Comparison of ENCODE assay signal across 16 cellular contexts in the genomic region with DNA sequence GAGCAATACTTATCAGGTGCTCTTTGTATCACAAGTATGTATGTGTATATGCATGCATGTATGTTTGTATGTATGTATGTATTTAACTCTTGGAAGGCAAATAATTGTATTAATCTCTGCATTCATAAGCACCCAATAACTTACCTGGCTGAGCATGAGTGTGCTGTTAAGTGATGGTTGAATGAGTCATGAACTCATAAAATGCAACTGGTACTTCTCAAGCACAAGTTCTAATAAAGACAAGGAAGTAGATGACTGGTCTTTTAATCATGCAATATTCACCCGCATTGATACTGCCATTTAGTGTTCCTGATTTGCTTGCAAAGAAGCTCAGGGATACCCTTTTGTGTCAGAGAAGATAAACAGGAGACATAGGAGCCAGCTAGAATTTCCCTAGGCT.
DNase-seq lines count a peak whose midpoint lies in the region; ATAC-seq and TF ChIP-seq lines count a peak whose summit lies in the region.
"Had no signal": no experiment of that assay in that cellular context is flagged by ENCODE, and none has a peak within 500 bp of the region (broad histone marks: within the 10 kb centered on the region; RNA-seq: fewer than 3 reads in every experiment).

No MANE protein-coding gene starts in this region.

- H3K27me3 ChIP-seq in left lung, result no peaks in the 10 kb centered on the region
- no peaks in the 10 kb centered on the region for H3K27me3 ChIP-seq in CD4-positive, alpha-beta memory T cell (ENCODE audit: insufficient read depth, low read length)
- H3K27me3 ChIP-seq in naive thymus-derived CD4-positive, alpha-beta T cell (ENCODE audit: control insufficient read depth in 2 of 2, insufficient read depth in 2 of 2, low read length in 2 of 2), result peaks cover 0 to 2% of the 10 kb centered on the region in 2 donors
- H3K27me3 ChIP-seq: BLaER1 treated with 17β-estradiol and CSF1 and Interleukin-3, amounts not matched to agents 10 nM and 100 nM had no signal

- peak; percentile 22 for ATAC-seq in left lung
- ATAC-seq in naive thymus-derived CD4-positive, alpha-beta T cell, result no peak
- ATAC-seq: GM23338 had no signal

- H3K4me3 Mint-ChIP-seq in CD4-positive, alpha-beta memory T cell, result no peak overlapping the region
- no peak overlapping the region for H3K4me3 Mint-ChIP-seq in naive thymus-derived CD4-positive, alpha-beta T cell
- H3K4me3 Mint-ChIP-seq: CD4-positive, CD25-positive, alpha-beta regulatory T cell; GM23338; H9 had no signal

- H3K4me1 ChIP-seq in left lung, result no peaks in the 10 kb centered on the region
- H3K4me1 ChIP-seq in CD4-positive, alpha-beta memory T cell (ENCODE audit: insufficient read depth, low read length), result no peaks in the 10 kb centered on the region
- H3K4me1 ChIP-seq in naive thymus-derived CD4-positive, alpha-beta T cell (ENCODE audit: control insufficient read depth in 2 of 2, insufficient read depth in 2 of 2, low read length in 2 of 2), result no peaks in the 10 kb centered on the region
- H3K4me1 ChIP-seq: BLaER1 treated with 17β-estradiol and CSF1 and Interleukin-3, amounts not matched to agents 10 nM and 100 nM had no signal

- no peaks in the 10 kb centered on the region for H3K36me3 Mint-ChIP-seq in CD4-positive, alpha-beta memory T cell
- no peaks in the 10 kb centered on the region for H3K36me3 Mint-ChIP-seq in naive thymus-derived CD4-positive, alpha-beta T cell
- H3K36me3 Mint-ChIP-seq: CD4-positive, CD25-positive, alpha-beta regulatory T cell had no signal

- intact Hi-C loops in left lung (cut with DNase I), result no loop called here
- intact Hi-C loops in CD4-positive, alpha-beta memory T cell (cut with micrococcal nuclease), result no loop called here
- intact Hi-C loops in naive thymus-derived CD4-positive, alpha-beta T cell (cut with micrococcal nuclease), result no loop called here

- CTCF ChIA-PET in CD4-positive, alpha-beta memory T cell (lab: Charles Lee; ENCODE audit: partially characterized antibody), result no interaction called here
- CTCF ChIA-PET in naive thymus-derived CD4-positive, alpha-beta T cell (lab: Charles Lee), result no interaction called here

- no peak overlapping the region for H3K27ac ChIP-seq in left lung
- H3K27ac ChIP-seq in CD4-positive, alpha-beta memory T cell (ENCODE audit: low read depth, low read length), result no peak overlapping the region
- H3K27ac ChIP-seq in naive thymus-derived CD4-positive, alpha-beta T cell (ENCODE audit: low read depth, low read length), result no peak overlapping the region
- H3K27ac ChIP-seq: BLaER1 treated with 17β-estradiol and CSF1 and Interleukin-3, amounts not matched to agents 10 nM and 100 nM had no signal

- H3K36me3 ChIP-seq in left lung, result no peaks in the 10 kb centered on the region
- H3K36me3 ChIP-seq in CD4-positive, alpha-beta memory T cell (ENCODE audit: insufficient read depth, low read length), result no peaks in the 10 kb centered on the region
- no peaks in the 10 kb centered on the region for H3K36me3 ChIP-seq in naive thymus-derived CD4-positive, alpha-beta T cell (ENCODE audit: control insufficient read depth in 2 of 3, insufficient read depth in 3 of 3, low read length in 3 of 3)
- H3K36me3 ChIP-seq: BLaER1 treated with 17β-estradiol and CSF1 and Interleukin-3, amounts not matched to agents 10 nM and 100 nM had no signal

- no peaks in the 10 kb centered on the region for H3K4me1 Mint-ChIP-seq in CD4-positive, alpha-beta memory T cell
- no peaks in the 10 kb centered on the region for H3K4me1 Mint-ChIP-seq in naive thymus-derived CD4-positive, alpha-beta T cell
- H3K4me1 Mint-ChIP-seq: CD4-positive, CD25-positive, alpha-beta regulatory T cell; GM23338; H9 had no signal

- TF ChIP-seq CTCF in epithelial cell of esophagus (IDR thresholded peaks at IDR 0.05; ENCODE audit: insufficient read depth, low read depth, low read length, missing control alignments), result no peak
- no peak for TF ChIP-seq CTCF in left lung (IDR thresholded peaks at IDR 0.05)

- no peak overlapping the region for H3K27ac Mint-ChIP-seq in CD4-positive, alpha-beta memory T cell
- no peak overlapping the region for H3K27ac Mint-ChIP-seq in naive thymus-derived CD4-positive, alpha-beta T cell
- H3K27ac Mint-ChIP-seq: CD4-positive, CD25-positive, alpha-beta regulatory T cell; GM23338; H9 had no signal

- POLR2A ChIA-PET in CD4-positive, alpha-beta memory T cell (lab: Charles Lee; ENCODE audit: partially characterized antibody), result no interaction called here
- POLR2A ChIA-PET in naive thymus-derived CD4-positive, alpha-beta T cell (lab: Charles Lee), result no interaction called here

- peaks cover 3 to 5% of the 10 kb centered on the region in 2 donors for H3K27me3 Mint-ChIP-seq in CD4-positive, alpha-beta memory T cell
- peaks cover 0 to 27% (median 18%) of the 10 kb centered on the region in 5 donors for H3K27me3 Mint-ChIP-seq in naive thymus-derived CD4-positive, alpha-beta T cell
- H3K27me3 Mint-ChIP-seq: CD4-positive, CD25-positive, alpha-beta regulatory T cell had no signal

- H3K9me3 ChIP-seq in left lung, result no peaks in the 10 kb centered on the region
- no peaks in the 10 kb centered on the region for H3K9me3 ChIP-seq in CD4-positive, alpha-beta memory T cell (ENCODE audit: control insufficient read depth in 1 of 2, low read length in 2 of 2)
- no peaks in the 10 kb centered on the region for H3K9me3 ChIP-seq in naive thymus-derived CD4-positive, alpha-beta T cell (ENCODE audit: control insufficient read depth in 2 of 3, low read length in 3 of 3)
- H3K9me3 ChIP-seq: BLaER1 treated with 17β-estradiol and CSF1 and Interleukin-3, amounts not matched to agents 10 nM and 100 nM had no signal

- DNase-seq in DMS53 treated with DMSO at 0.1 percent for 48 hours (lab: John Stamatoyannopoulos, UW; ENCODE audit: unreplicated experiment), result peak; percentile 40
- DNase-seq in LoVo (ENCODE audit: low spot score), result peak; percentile 5
- DNase-seq in epithelial cell of esophagus (ENCODE audit: low read depth), result peak; percentile 69
- no peak for DNase-seq in left lung
- no peak for DNase-seq in SIG-M5 (lab: John Stamatoyannopoulos, UW)
- no peak for DNase-seq in CD4-positive, alpha-beta memory T cell
- DNase-seq in naive thymus-derived CD4-positive, alpha-beta T cell, result no peak
- DNase-seq: ACHN; Calu3; CD4-positive, CD25-positive, alpha-beta regulatory T cell; DMS 273 treated with DMSO at 0.1 percent for 48 hours; DMS79 treated with DMSO at 0.1 percent for 48 hours; EL; H9 had no signal

- H3K4me3 ChIP-seq in epithelial cell of esophagus (ENCODE audit: low read length), result no peak overlapping the region
- no peak overlapping the region for H3K4me3 ChIP-seq in left lung
- H3K4me3 ChIP-seq in CD4-positive, alpha-beta memory T cell (ENCODE audit: low read length in 2 of 2), result no peak overlapping the region
- H3K4me3 ChIP-seq in naive thymus-derived CD4-positive, alpha-beta T cell (ENCODE audit: low read length), result no peak overlapping the region
- H3K4me3 ChIP-seq: BLaER1 treated with 17β-estradiol and CSF1 and Interleukin-3, amounts not matched to agents 10 nM and 100 nM; GM23338 had no signal

- peaks cover 0 to 1% (median 0%) of the 10 kb centered on the region in 8 donors for H3K9me3 Mint-ChIP-seq in CD4-positive, alpha-beta memory T cell
- peaks cover 0 to 3% (median 0%) of the 10 kb centered on the region in 11 donors for H3K9me3 Mint-ChIP-seq in naive thymus-derived CD4-positive, alpha-beta T cell
- H3K9me3 Mint-ChIP-seq: CD4-positive, CD25-positive, alpha-beta regulatory T cell; GM23338; H9 had no signal

Comparison
In these comparisons a context has a peak if more than half of its experiments do, and no peak if none do; other contexts are left out.
1. DNase-seq: peak in DMS53 treated with DMSO at 0.1 percent for 48 hours (single experiment), LoVo (single experiment) and epithelial cell of esophagus (single experiment); none in left lung (0 of 2), SIG-M5 (single experiment), CD4-positive, alpha-beta memory T cell (0 of 5) and naive thymus-derived CD4-positive, alpha-beta T cell (0 of 9).